Comparison of ENCODE assay signal across 8 cellular contexts in genomic region chr10:55500931-55501559, GRCh38.
A peak's percentile ranks its signal among the peaks of the same experiment; 100 is the strongest.
DNase-seq lines count a peak whose midpoint lies in the region; ATAC-seq and TF ChIP-seq lines count a peak whose summit lies in the region.

No MANE protein-coding gene starts in this region.

- H3K9me3 Mint-ChIP-seq in chondrocyte (ENCODE audit: low read depth) (no peaks in the 10 kb centered on the region), progenitor cell of endocrine pancreas (ENCODE audit: low read depth) (no peaks in the 10 kb centered on the region)

- H3K4me1 Mint-ChIP-seq in chondrocyte (ENCODE audit: low read depth) (no peaks in the 10 kb centered on the region), progenitor cell of endocrine pancreas (ENCODE audit: low read depth) (no peaks in the 10 kb centered on the region)

- peak; percentile 1 for DNase-seq in GM04504 (ENCODE audit: low read depth)
- peak; percentile 10 for DNase-seq in NCI-H1105 (lab: John Stamatoyannopoulos, UW)
- no peak for DNase-seq in chondrocyte (ENCODE audit: low spot score)
- DNase-seq in progenitor cell of endocrine pancreas (ENCODE audit: low spot score, unreplicated experiment): no peak
- no peak for DNase-seq in NCI-H2107 (lab: John Stamatoyannopoulos, UW)
- no peak for DNase-seq in activated T-cell treated with anti-CD3 and anti-CD28 coated beads for 4 hours
- no peak for DNase-seq in NCI-H2171 (lab: John Stamatoyannopoulos, UW)

- H3K36me3 Mint-ChIP-seq in chondrocyte (ENCODE audit: low read depth) (no peaks in the 10 kb centered on the region), progenitor cell of endocrine pancreas (ENCODE audit: insufficient read depth) (no peaks in the 10 kb centered on the region)

- H3K27ac Mint-ChIP-seq in chondrocyte (ENCODE audit: unreplicated experiment) (no peak overlapping the region), progenitor cell of endocrine pancreas (no peak overlapping the region)

- no peak overlapping the region for H3K4me3 Mint-ChIP-seq in chondrocyte (ENCODE audit: unreplicated experiment)
- no peak overlapping the region for H3K4me3 Mint-ChIP-seq in progenitor cell of endocrine pancreas (ENCODE audit: low read depth)

- TF ChIP-seq CTCF in chondrocyte (IDR thresholded peaks at IDR 0.05) (peak; percentile 80), progenitor cell of endocrine pancreas (IDR thresholded peaks at IDR 0.05; ENCODE audit: unreplicated experiment) (peak; percentile 68)

- ATAC-seq in GM21825 (IDR thresholded peaks at IDR 0.05; ENCODE audit: unreplicated experiment): peak; percentile 74

- H3K27me3 Mint-ChIP-seq in chondrocyte (ENCODE audit: low read depth) (peaks cover 2% of the 10 kb centered on the region), progenitor cell of endocrine pancreas (peaks cover 2% of the 10 kb centered on the region)

Comparison
In these comparisons a context has a peak if more than half of its experiments do, and no peak if none do; other contexts are left out.
1. DNase-seq: peak in GM04504 (single experiment) and NCI-H1105 (single experiment); none in chondrocyte (single experiment), progenitor cell of endocrine pancreas (single experiment), NCI-H2107 (single experiment), activated T-cell treated with anti-CD3 and anti-CD28 coated beads for 4 hours (single experiment) and NCI-H2171 (single experiment).